ENCODE assay signal across 6 cellular contexts in genomic region chr1:1434131-1434811, GRCh38. TPM values are rescaled to one million over a fixed set of nuclear protein-coding genes. Genes with fewer than 3 reads are reported as not detected.
DNase-seq lines count a peak whose midpoint lies in the region; ATAC-seq and TF ChIP-seq lines count a peak whose summit lies in the region.

No MANE protein-coding gene starts in this region.

- H3K36me3 Mint-ChIP-seq in activated T-cell treated with anti-CD3 and anti-CD28 coated beads, Interleukin-2, amount 50 U/mL, for 72 hours (ENCODE audit: insufficient read depth in 2 of 2): no peaks in the 10 kb centered on the region
- no peaks in the 10 kb centered on the region for H3K36me3 Mint-ChIP-seq in activated T-cell treated with anti-CD3 and anti-CD28 coated beads, Interleukin-2, amount 50 U/mL, for 24 hours (ENCODE audit: low read depth)

- H3K36me3 ChIP-seq in iPS-20b (ENCODE audit: insufficient read depth, low read depth, low read length) (no peaks in the 10 kb centered on the region), upper lobe of right lung (no peaks in the 10 kb centered on the region)

- peaks cover 25% of the 10 kb centered on the region for H3K4me1 ChIP-seq in iPS-20b (ENCODE audit: insufficient read depth, low read length)
- peaks cover 68% of the 10 kb centered on the region for H3K4me1 ChIP-seq in upper lobe of right lung

- H3K27me3 Mint-ChIP-seq in activated T-cell treated with anti-CD3 and anti-CD28 coated beads, Interleukin-2, amount 50 U/mL, for 72 hours (ENCODE audit: low read depth): peaks cover 11% of the 10 kb centered on the region
- H3K27me3 Mint-ChIP-seq in activated T-cell treated with anti-CD3 and anti-CD28 coated beads, Interleukin-2, amount 50 U/mL, for 24 hours: peaks cover 49% of the 10 kb centered on the region

- H3K27ac Mint-ChIP-seq in activated T-cell treated with anti-CD3 and anti-CD28 coated beads, Interleukin-2, amount 50 U/mL, for 72 hours: no peak overlapping the region
- no peak overlapping the region for H3K27ac Mint-ChIP-seq in activated T-cell treated with anti-CD3 and anti-CD28 coated beads, Interleukin-2, amount 50 U/mL, for 24 hours

- peak in 1 of 2 donors; percentile 21 for DNase-seq in activated T-cell treated with anti-CD3 and anti-CD28 coated beads, Interleukin-2, amount 50 U/mL, for 72 hours
- DNase-seq in activated T-cell treated with anti-CD3 and anti-CD28 coated beads, Interleukin-2, amount 50 U/mL, for 24 hours: no peak
- peak; percentile 88 for DNase-seq in upper lobe of right lung
- no peak for DNase-seq in NCI-H1694 treated with DMSO at 0.1 percent for 48 hours (lab: John Stamatoyannopoulos, UW)
- no peak for DNase-seq in stimulated activated CD4-positive, alpha-beta T cell treated with anti-CD3 and anti-CD28 coated beads, Interleukin-2, amount 100 ng/mL, for 48 hours

- ATAC-seq in activated T-cell treated with anti-CD3 and anti-CD28 coated beads, Interleukin-2, amount 50 U/mL, for 72 hours (replicated peaks in 1 of 2): no peak
- peak; percentile 2 for ATAC-seq in upper lobe of right lung

- peak overlapping the region; percentile 61 for H3K27ac ChIP-seq in iPS-20b (ENCODE audit: low read length)
- H3K27ac ChIP-seq in upper lobe of right lung: peak overlapping the region; percentile 91

- H3K4me3 ChIP-seq in iPS-20b (ENCODE audit: low read length) (peak overlapping the region; percentile 71; the same call in 1 of the 2 replicates), upper lobe of right lung (peak overlapping the region; percentile 57)

- no peaks in the 10 kb centered on the region for H3K9me3 ChIP-seq in iPS-20b (ENCODE audit: insufficient read depth, low read depth, low read length)
- H3K9me3 ChIP-seq in upper lobe of right lung: no peaks in the 10 kb centered on the region

- no peak for TF ChIP-seq CTCF in upper lobe of right lung (IDR thresholded peaks at IDR 0.05)

- H3K4me1 Mint-ChIP-seq in activated T-cell treated with anti-CD3 and anti-CD28 coated beads, Interleukin-2, amount 50 U/mL, for 72 hours (ENCODE audit: low read depth): no peaks in the 10 kb centered on the region
- H3K4me1 Mint-ChIP-seq in activated T-cell treated with anti-CD3 and anti-CD28 coated beads, Interleukin-2, amount 50 U/mL, for 24 hours (ENCODE audit: low read depth): peaks cover 18% of the 10 kb centered on the region

- intact Hi-C loops in upper lobe of right lung (cut with DNase I): no loop called here

- no peaks in the 10 kb centered on the region for H3K9me3 Mint-ChIP-seq in activated T-cell treated with anti-CD3 and anti-CD28 coated beads, Interleukin-2, amount 50 U/mL, for 72 hours
- H3K9me3 Mint-ChIP-seq in activated T-cell treated with anti-CD3 and anti-CD28 coated beads, Interleukin-2, amount 50 U/mL, for 24 hours: no peaks in the 10 kb centered on the region

- H3K4me3 Mint-ChIP-seq in activated T-cell treated with anti-CD3 and anti-CD28 coated beads, Interleukin-2, amount 50 U/mL, for 72 hours: peak overlapping the region; percentile 39 to 82
- H3K4me3 Mint-ChIP-seq in activated T-cell treated with anti-CD3 and anti-CD28 coated beads, Interleukin-2, amount 50 U/mL, for 24 hours: no peak overlapping the region

- H3K27me3 ChIP-seq in iPS-20b (ENCODE audit: insufficient read depth, low read length) (peaks cover 18% of the 10 kb centered on the region), upper lobe of right lung (no peaks in the 10 kb centered on the region)

- H3K9ac ChIP-seq in iPS-20b (ENCODE audit: low read depth, low read length): peak overlapping the region; percentile 85; the same call in 1 of the 2 replicates

RNA-seq across cellular contexts. Expression of gene VWA1, which starts 1.2 kb away (rescaled TPM):
- 1 to 10 TPM in 1 of 2 donors, under 1 TPM in 1; 0.94 to 1.4 TPM for total RNA-seq in activated T-cell treated with anti-CD3 and anti-CD28 coated beads, Interleukin-2, amount 50 U/mL, for 72 hours
- total RNA-seq in upper lobe of right lung: 87.4 TPM

RNA-seq across cellular contexts. Expression of gene ANKRD65, which starts 13.2 kb away (rescaled TPM):
- total RNA-seq in activated T-cell treated with anti-CD3 and anti-CD28 coated beads, Interleukin-2, amount 50 U/mL, for 72 hours: under 1 TPM in 1 of 2 donors, not detected in 1; 0.17 TPM
- total RNA-seq in upper lobe of right lung: 21.5 TPM

RNA-seq across cellular contexts. Expression of gene ATAD3C, which starts 15.2 kb away (rescaled TPM):
- total RNA-seq in activated T-cell treated with anti-CD3 and anti-CD28 coated beads, Interleukin-2, amount 50 U/mL, for 72 hours: 1 to 10 TPM; 2.8 to 3.7 TPM
- total RNA-seq in upper lobe of right lung: 10.4 TPM

RNA-seq across cellular contexts. Expression of gene MRPL20, which starts 27.2 kb away (rescaled TPM):
- 10 to 100 TPM; 74.9 to 77.5 TPM for total RNA-seq in activated T-cell treated with anti-CD3 and anti-CD28 coated beads, Interleukin-2, amount 50 U/mL, for 72 hours
- total RNA-seq in upper lobe of right lung: 80.7 TPM

RNA-seq across cellular contexts. Expression of gene CCNL2, which starts 35.1 kb away (rescaled TPM):
- total RNA-seq in activated T-cell treated with anti-CD3 and anti-CD28 coated beads, Interleukin-2, amount 50 U/mL, for 72 hours: 100 to 1,000 TPM; 166 to 180 TPM
- 165 TPM for total RNA-seq in upper lobe of right lung

Comparison
In these comparisons a context has a peak if more than half of its experiments do, and no peak if none do; other contexts are left out.
1. RNA of gene VWA1, which starts 1.2 kb away (total RNA-seq): 87.4 TPM in upper lobe of right lung (single experiment); 0.94 to 1.4 TPM in activated T-cell treated with anti-CD3 and anti-CD28 coated beads, Interleukin-2, amount 50 U/mL, for 72 hours; every median in the first group is over 10 times any median in the second.
2. RNA of gene ANKRD65, which starts 13.2 kb away (total RNA-seq): 21.5 TPM in upper lobe of right lung (single experiment); 0.17 TPM in activated T-cell treated with anti-CD3 and anti-CD28 coated beads, Interleukin-2, amount 50 U/mL, for 72 hours; every median in the first group is over 10 times any median in the second.